In the genomic region with DNA sequence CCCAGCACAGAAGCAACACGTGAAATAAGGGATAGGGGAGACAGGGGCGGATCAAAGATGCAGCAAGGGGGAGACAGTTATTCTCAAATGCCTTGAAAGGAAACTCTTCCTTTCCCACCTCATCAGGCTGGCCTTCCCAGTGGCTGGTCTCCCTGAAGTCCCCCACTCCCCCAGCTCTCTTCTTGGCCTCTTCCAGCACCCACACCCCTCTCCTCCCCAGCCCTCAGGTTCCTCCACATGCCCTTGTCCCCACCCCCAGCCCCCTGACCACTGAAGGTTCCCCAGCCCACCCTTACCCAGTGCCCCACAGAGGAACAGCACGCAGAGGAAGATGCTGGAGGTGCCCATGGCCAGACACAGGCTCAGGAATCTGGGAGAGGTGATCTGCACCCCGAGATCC, we compare ENCODE assay signal across 31 cellular contexts. TPM values are rescaled to one million over a fixed set of nuclear protein-coding genes. Genes with fewer than 3 reads are reported as not detected.
DNase-seq lines count a peak whose midpoint lies in the region; ATAC-seq, FAIRE-seq and TF ChIP-seq lines count a peak whose summit lies in the region.
"Had no signal": no experiment of that assay in that cellular context is flagged by ENCODE, and none has a peak within 500 bp of the region (broad histone marks: within the 10 kb centered on the region; RNA-seq: fewer than 3 reads in every experiment).

No MANE protein-coding gene starts in this region.

- CTCF ChIA-PET in K562 (lab: Yijun Ruan, JAX; ENCODE audit: low intra/inter-chr PET ratio): no interaction called here

- TF ChIP-seq CTCF in H9 (conservative IDR thresholded peaks at IDR 0.05): no peak
- TF ChIP-seq CTCF in K562 (IDR thresholded peaks at IDR 0.05 in 2 of 3, conservative IDR thresholded peaks at IDR 0.05 in 1 of 3; ENCODE audit: insufficient read depth in 2 of 3, low read depth in 1 of 3, low read length in 3 of 3): no peak
- TF ChIP-seq CTCF in mesothelial cell of epicardium (IDR thresholded peaks at IDR 0.05; ENCODE audit: unreplicated experiment): no peak
- TF ChIP-seq CTCF in suprapubic skin (IDR thresholded peaks at IDR 0.05): no peak

- DNase-seq in H9 (no peak), K562 (ENCODE audit: extremely low read depth in 1 of 4, low spot score in 3 of 4) (no peak), mesothelial cell of epicardium (ENCODE audit: low spot score in 2 of 2, unreplicated experiment in 2 of 2) (no peak), suprapubic skin (ENCODE audit: low spot score in 2 of 2) (no peak), AML-193 (lab: John Stamatoyannopoulos, UW) (no peak), NCI-H1417 treated with DMSO at 0.1 percent for 48 hours (lab: John Stamatoyannopoulos, UW) (no peak), SIG-M5 treated with dmso at 0.1 percent for 504 hours (lab: John Stamatoyannopoulos, UW; ENCODE audit: unreplicated experiment) (no peak)
- DNase-seq: ACHN; activated CD4-positive, alpha-beta T cell treated with anti-CD3 and anti-CD28 coated beads for 4 hours; activated T-cell treated with anti-CD3 and anti-CD28 coated beads, Interleukin-2, amount 50 U/mL, for 4 hours; adrenal gland; brain microvascular endothelial cell; C1 segment of cervical spinal cord; DND-41; effector memory CD4-positive, alpha-beta T cell; foreskin melanocyte; GOT3; hippocampal formation; left lung; MG63; midbrain; NCI-H1436; Peyer's patch; SIG-M5 had no signal

- POLR2A ChIA-PET in K562 (lab: Yijun Ruan, JAX): interaction anchor here (0.5 to 12.4 kb wide), 5 partner anchors 10 to 47 kb away, joined by 3 to 223 read pairs (median 6); a partner anchor contains a TSS

- BruUV-seq in K562 (replicated peaks; lab: Mats Ljungman, UMichigan): no TSS peak

- H3K9me3 ChIP-seq in H9 (ENCODE audit: control insufficient read depth, low read depth, low read length) (no peaks in the 10 kb centered on the region), K562 (replicated peaks; ENCODE audit: control insufficient read depth, insufficient read depth, low read depth, low read length) (no peaks in the 10 kb centered on the region), suprapubic skin (no peaks in the 10 kb centered on the region)
- H3K9me3 ChIP-seq: adrenal gland, left lung, MG63, Peyer's patch, prostate gland had no signal

- H4K20me1 ChIP-seq in H9 (ENCODE audit: control insufficient read depth, insufficient read depth, insufficient read length) (no peaks in the 10 kb centered on the region), K562 (replicated peaks; ENCODE audit: control insufficient read depth, insufficient read depth, low read length) (no peaks in the 10 kb centered on the region)

- H3K4me3 ChIP-seq in K562: no peak overlapping the region
- no peak overlapping the region for H3K4me3 ChIP-seq in suprapubic skin
- H3K4me3 ChIP-seq: adrenal gland, left lung, MG63, Peyer's patch, prostate gland had no signal

- H3K27me3 ChIP-seq in H9 (ENCODE audit: insufficient read depth, low read length) (no peaks in the 10 kb centered on the region), K562 (ENCODE audit: control insufficient read depth in 2 of 2, insufficient read depth in 2 of 2, low read length in 2 of 2) (no peaks in the 10 kb centered on the region), suprapubic skin (no peaks in the 10 kb centered on the region)
- H3K27me3 ChIP-seq: adrenal gland, brain microvascular endothelial cell, left lung, MG63, Peyer's patch had no signal

- no peaks in the 10 kb centered on the region for H3K23me2 ChIP-seq in H9 (ENCODE audit: insufficient read length, low read depth, low read length, poor library complexity, severe bottlenecking)

- in situ Hi-C loops in K562 (cut with MboI): no loop called here

- H4K8ac ChIP-seq in H9 (replicated peaks; ENCODE audit: insufficient read length, low read depth, low read length): no peak overlapping the region

- peaks cover 44 to 55% of the 10 kb centered on the region in 2 experiments for H3K4me1 Mint-ChIP-seq in H9
- peaks cover 40% of the 10 kb centered on the region for H3K4me1 Mint-ChIP-seq in mesothelial cell of epicardium

- H3K27ac ChIP-seq in H9 (ENCODE audit: insufficient read length, low read depth, low read length): no peak overlapping the region
- H3K27ac ChIP-seq in K562 (ENCODE audit: extremely low read depth, low read depth, low read length): no peak overlapping the region
- peak overlapping the region; percentile 45 for H3K27ac ChIP-seq in suprapubic skin
- H3K27ac ChIP-seq: adrenal gland, brain microvascular endothelial cell, HL-60, left lung, prostate gland had no signal

- H3K27me3 Mint-ChIP-seq in H9 (ENCODE audit: low read depth) (peaks cover 8% of the 10 kb centered on the region), mesothelial cell of epicardium (ENCODE audit: low read depth) (no peaks in the 10 kb centered on the region)

- FAIRE-seq in K562 (lab: Jason Lieb, UNC): no peak

- H3K9ac ChIP-seq in H9 (ENCODE audit: extremely low read depth, insufficient read length, low read length) (no peak overlapping the region), K562 (ENCODE audit: insufficient read depth in 1 of 2, low read depth in 2 of 2, low read length in 2 of 2) (peak overlapping the region in 1 of 2 experiments; percentile 81; a peak in 1 of 4 replicates)

- H3K4me3 Mint-ChIP-seq in H9 (no peak overlapping the region; a peak in 1 of 5 replicates), mesothelial cell of epicardium (no peak overlapping the region)
- H3K4me3 Mint-ChIP-seq: activated T-cell treated with anti-CD3 and anti-CD28 coated beads, Interleukin-2, amount 50 U/mL, for 4 hours; natural killer cell treated with Interleukin-12 subunit alpha and Interleukin-12 subunit beta and Interleukin-15 and Interleukin-18, amount 100 ng/mL, for 72 hours had no signal

- H3T11ph ChIP-seq in H9 (ENCODE audit: low read length): no peak overlapping the region

- no peak overlapping the region for H3K23ac ChIP-seq in H9 (ENCODE audit: insufficient read length, low read depth, low read length)

- no peak for TF ChIP-seq POLR2A in K562 (conservative IDR thresholded peaks at IDR 0.05)
- no peak for TF ChIP-seq POLR2A in suprapubic skin (IDR thresholded peaks at IDR 0.05)

- no peak for TF ChIP-seq RAD21 in K562 (CRISPR knock-in tag; conservative IDR thresholded peaks at IDR 0.05 in 1 of 2, IDR thresholded peaks at IDR 0.05 in 1 of 2)

- no peak overlapping the region for H2BK5ac ChIP-seq in H9 (ENCODE audit: insufficient read length, low read length)

- H3K79me1 ChIP-seq in H9 (ENCODE audit: insufficient read depth, low read depth, low read length, poor library complexity, severe bottlenecking): no peaks in the 10 kb centered on the region

- no peak overlapping the region for H3K4ac ChIP-seq in H9 (ENCODE audit: low read depth, low read length)

- H2BK20ac ChIP-seq in H9 (ENCODE audit: low read depth, low read length, poor library complexity, severe bottlenecking): no peak overlapping the region

- no peak overlapping the region for H2BK15ac ChIP-seq in H9 (ENCODE audit: low read depth, low read length)

- H4K5ac ChIP-seq in H9 (ENCODE audit: insufficient read length, low read depth, low read length): no peak overlapping the region

- H3K9me1 ChIP-seq in K562 (ENCODE audit: control insufficient read depth, insufficient read depth, low read length): no peaks in the 10 kb centered on the region

- TF ChIP-seq EP300 in K562 (IDR thresholded peaks at IDR 0.05; ENCODE audit: low read length): no peak
- no peak for TF ChIP-seq EP300 in suprapubic skin (IDR thresholded peaks at IDR 0.05)

- H3K36me3 Mint-ChIP-seq in H9 (ENCODE audit: insufficient read depth in 1 of 3, low read depth in 3 of 3) (no peaks in the 10 kb centered on the region), mesothelial cell of epicardium (no peaks in the 10 kb centered on the region)
- H3K36me3 Mint-ChIP-seq: natural killer cell treated with Interleukin-12 subunit alpha and Interleukin-12 subunit beta and Interleukin-15 and Interleukin-18, amount 100 ng/mL, for 72 hours had no signal

- H2AK5ac ChIP-seq in H9 (ENCODE audit: insufficient read length, low read length): no peak overlapping the region

- H3K4me1 ChIP-seq in H9 (ENCODE audit: insufficient read depth, low read length) (peaks cover 5% of the 10 kb centered on the region; the same call in 1 of the 2 replicates), K562 (replicated peaks in 1 of 2; ENCODE audit: control insufficient read depth in 2 of 2, insufficient read depth in 2 of 2, low read length in 2 of 2) (peaks cover 31 to 46% of the 10 kb centered on the region in 2 experiments), suprapubic skin (peaks cover 70% of the 10 kb centered on the region)
- H3K4me1 ChIP-seq: adrenal gland had no signal

- ATAC-seq in K562: no peak
- ATAC-seq: activated T-cell treated with anti-CD3 and anti-CD28 coated beads, Interleukin-2, amount 50 U/mL, for 4 hours; left lung; natural killer cell treated with Interleukin-12 subunit alpha and Interleukin-12 subunit beta and Interleukin-15 and Interleukin-18, amount 100 ng/mL, for 72 hours had no signal

- H3K79me2 ChIP-seq in H9 (ENCODE audit: insufficient read depth, low read length) (no peaks in the 10 kb centered on the region), K562 (ENCODE audit: control insufficient read depth, insufficient read depth, low read length) (no peaks in the 10 kb centered on the region)

- H2BK12ac ChIP-seq in H9 (ENCODE audit: insufficient read length, low read depth, low read length): peak overlapping the region; percentile 15

- WGBS in H9 (ENCODE audit: extremely low coverage, insufficient read length, low lambda C conversion rate): no CpG with 5 or more reads among the region's 4 CpGs
- 42% methylated on average over 4 of the region's 4 CpGs for WGBS in K562 (ENCODE audit: insufficient coverage, low coverage, missing lambda C conversion rate)
- WGBS in suprapubic skin: 51% methylated on average over 4 of the region's 4 CpGs

- H3K27ac Mint-ChIP-seq in H9 (peak overlapping the region in 1 of 3 experiments; percentile 31; a peak in 1 of 7 replicates), mesothelial cell of epicardium (peak overlapping the region; percentile 99)

- H3K18ac ChIP-seq in H9 (ENCODE audit: insufficient read length, low read depth, low read length): no peak overlapping the region

- intact Hi-C loops in K562 (cut with micrococcal nuclease): no loop called here

- H3K4me2 ChIP-seq in H9 (ENCODE audit: insufficient read depth, insufficient read length, low read length): no peak overlapping the region
- no peak overlapping the region for H3K4me2 ChIP-seq in K562 (ENCODE audit: insufficient read depth, low read length)

- no peaks in the 10 kb centered on the region for H3K9me3 Mint-ChIP-seq in H9
- H3K9me3 Mint-ChIP-seq in mesothelial cell of epicardium: no peaks in the 10 kb centered on the region
- H3K9me3 Mint-ChIP-seq: activated T-cell treated with anti-CD3 and anti-CD28 coated beads, Interleukin-2, amount 50 U/mL, for 4 hours; natural killer cell treated with Interleukin-12 subunit alpha and Interleukin-12 subunit beta and Interleukin-15 and Interleukin-18, amount 100 ng/mL, for 72 hours had no signal

- H2BK120ac ChIP-seq in H9 (ENCODE audit: low read depth, low read length, poor library complexity, severe bottlenecking): no peak overlapping the region

- H3K36me3 ChIP-seq in K562 (ENCODE audit: control insufficient read depth, insufficient read depth, low read length) (no peaks in the 10 kb centered on the region), suprapubic skin (no peaks in the 10 kb centered on the region)
- H3K36me3 ChIP-seq: adrenal gland, brain microvascular endothelial cell, left lung, MG63, Peyer's patch, prostate gland had no signal

- H4K91ac ChIP-seq in H9 (ENCODE audit: insufficient read length, low read depth, low read length): no peak overlapping the region

- H2AFZ ChIP-seq in H9 (ENCODE audit: low read length): no peak overlapping the region
- H2AFZ ChIP-seq in K562 (ENCODE audit: low read depth, low read length): peak overlapping the region; percentile 49

- no peak overlapping the region for H3K56ac ChIP-seq in H9 (ENCODE audit: insufficient read length, low read depth, low read length)

- H3K14ac ChIP-seq in H9 (ENCODE audit: insufficient read depth, low read length): 0 out of 2 replicates have a peak overlapping the region, but pooled peaks have one; percentile 64

RNA-seq across cellular contexts. Expression of a gene that starts 1.7 kb away (rescaled TPM):
- total RNA-seq in H9 (2021) (not detected in 2 replicates), K562 (2014; rRNA removed) (not detected in 2 replicates), K562 (2014; rRNA removed; fragmentation: Illumina TruSeq; extraction: Trizol) (not detected in 2 replicates), K562 (2015; rRNA removed; fragmentation: Illumina TruSeq; extraction: Trizol) (not detected in 2 replicates), K562 (2021) (not detected in 2 replicates), mesothelial cell of epicardium (0.67 to 1.8 TPM (median 0.82 TPM) in 3 replicates), suprapubic skin (10 to 100 TPM in 1 of 4 donors, 1 to 10 TPM in 1, not detected in 2; 5.5 to 30.8 TPM)
- total RNA-seq in K562 (2011; cell fraction: chromatin; rRNA removed; ENCODE audit: low replicate concordance): not detected in 2 replicates
- total RNA-seq in K562 (2011; cell fraction: nucleolus; rRNA removed): not detected in 2 replicates
- total RNA-seq in K562 (2011; cell fraction: nucleoplasm; rRNA removed): not detected in 2 replicates
- polyA plus RNA-seq in K562 (2011; rRNA removed) (0.38 TPM in 1 of 2 replicates, not detected in the other), K562 (2014; fragmentation: Illumina TruSeq; extraction: Trizol) (not detected in 2 replicates), K562 (2014; fragmentation: Nextera tagmentation; extraction: Ambion mirVana) (under 1 TPM in 1 of 2 experiments, not detected in 1; 0.30 TPM), K562 (2014; rRNA removed) (not detected in 2 replicates)
- polyA plus RNA-seq in K562 (2011; cell fraction: cytosol; rRNA removed): 0.69 TPM in 1 of 2 replicates, not detected in the other
- not detected in 2 replicates for polyA plus RNA-seq in K562 (2011; cell fraction: nucleus; rRNA removed)
- polyA plus RNA-seq in K562 (2012): 0.21 and 0.58 TPM in 2 replicates
- polyA minus RNA-seq in K562 (2011; rRNA and poly(A)+ RNA removed): not detected in 2 replicates
- polyA minus RNA-seq in K562 (2011; cell fraction: cytosol; rRNA and poly(A)+ RNA removed): not detected in 2 replicates
- polyA minus RNA-seq in K562 (2011; cell fraction: nucleus; rRNA and poly(A)+ RNA removed): not detected in 2 replicates
- total RNA-seq: activated T-cell treated with anti-CD3 and anti-CD28 coated beads, Interleukin-2, amount 50 U/mL, for 4 hours; adrenal gland; left lung; natural killer cell treated with Interleukin-12 subunit alpha and Interleukin-12 subunit beta and Interleukin-15 and Interleukin-18, amount 100 ng/mL, for 72 hours; NCI-H460; Peyer's patch; prostate gland; T-helper 1 cell treated with Interleukin-12 subunit alpha and Interleukin-12 subunit beta and Interleukin-4 antibody, amounts not matched to agents 30 ng/mL and 1 ng/mL, for 36 hours had no signal
- polyA plus RNA-seq: adrenal gland had no signal

RNA-seq across cellular contexts. Expression of a gene that starts 6.8 kb away (rescaled TPM):
- total RNA-seq in H9 (2021) (not detected in 2 replicates), K562 (2014; rRNA removed) (0.50 TPM in 1 of 2 replicates, not detected in the other), K562 (2014; rRNA removed; fragmentation: Illumina TruSeq; extraction: Trizol) (0.35 TPM in 1 of 2 replicates, not detected in the other), K562 (2015; rRNA removed; fragmentation: Illumina TruSeq; extraction: Trizol) (0.14 TPM in 1 of 2 replicates, not detected in the other), K562 (2021) (0.18 TPM in 1 of 2 replicates, not detected in the other), mesothelial cell of epicardium (not detected in 3 replicates), suprapubic skin (not detected)
- 0.35 TPM in 1 of 2 replicates, not detected in the other for total RNA-seq in K562 (2011; cell fraction: chromatin; rRNA removed; ENCODE audit: low replicate concordance)
- total RNA-seq in K562 (2011; cell fraction: nucleolus; rRNA removed): 1.4 TPM in 1 of 2 replicates, not detected in the other
- total RNA-seq in K562 (2011; cell fraction: nucleoplasm; rRNA removed): 0.99 and 1.2 TPM in 2 replicates
- polyA plus RNA-seq in K562 (2011; rRNA removed) (0.20 TPM in 1 of 2 replicates, not detected in the other), K562 (2014; fragmentation: Illumina TruSeq; extraction: Trizol) (0.33 and 0.39 TPM in 2 replicates), K562 (2014; fragmentation: Nextera tagmentation; extraction: Ambion mirVana) (under 1 TPM; 0.28 to 0.49 TPM), K562 (2014; rRNA removed) (1.1 TPM in 1 of 2 replicates, not detected in the other)
- 0.58 TPM in 1 of 2 replicates, not detected in the other for polyA plus RNA-seq in K562 (2011; cell fraction: cytosol; rRNA removed)
- 0.23 TPM in 1 of 2 replicates, not detected in the other for polyA plus RNA-seq in K562 (2011; cell fraction: nucleus; rRNA removed)
- polyA plus RNA-seq in K562 (2012): 0.30 TPM in 1 of 2 replicates, not detected in the other
- 0.36 TPM in 1 of 2 replicates, not detected in the other for polyA minus RNA-seq in K562 (2011; rRNA and poly(A)+ RNA removed)
- polyA minus RNA-seq in K562 (2011; cell fraction: cytosol; rRNA and poly(A)+ RNA removed): not detected in 2 replicates
- 0.67 TPM in 1 of 2 replicates, not detected in the other for polyA minus RNA-seq in K562 (2011; cell fraction: nucleus; rRNA and poly(A)+ RNA removed)
- total RNA-seq: activated T-cell treated with anti-CD3 and anti-CD28 coated beads, Interleukin-2, amount 50 U/mL, for 4 hours; adrenal gland; natural killer cell treated with Interleukin-12 subunit alpha and Interleukin-12 subunit beta and Interleukin-15 and Interleukin-18, amount 100 ng/mL, for 72 hours; NCI-H460; Peyer's patch; T-helper 1 cell treated with Interleukin-12 subunit alpha and Interleukin-12 subunit beta and Interleukin-4 antibody, amounts not matched to agents 30 ng/mL and 1 ng/mL, for 36 hours; urinary bladder had no signal
- polyA plus RNA-seq: adrenal gland, esophagus, urinary bladder had no signal

RNA-seq across cellular contexts. Expression of a gene that starts 8.1 kb away (rescaled TPM):
- 0.24 TPM in 1 of 2 replicates, not detected in the other for total RNA-seq in H9 (2021)
- 2.3 and 4.9 TPM in 2 replicates for total RNA-seq in K562 (2011; cell fraction: chromatin; rRNA removed; ENCODE audit: low replicate concordance)
- 1.8 and 2.0 TPM in 2 replicates for total RNA-seq in K562 (2011; cell fraction: nucleolus; rRNA removed)
- total RNA-seq in K562 (2011; cell fraction: nucleoplasm; rRNA removed): 3.0 and 6.3 TPM in 2 replicates
- total RNA-seq in K562 (2014; rRNA removed): not detected in 2 replicates
- total RNA-seq in K562 (2014; rRNA removed; fragmentation: Illumina TruSeq; extraction: Trizol): not detected in 2 replicates
- not detected in 2 replicates for total RNA-seq in K562 (2015; rRNA removed; fragmentation: Illumina TruSeq; extraction: Trizol)
- 0.20 TPM in 1 of 2 replicates, not detected in the other for total RNA-seq in K562 (2021)
- polyA plus RNA-seq in K562 (2011; rRNA removed): 0.20 and 0.35 TPM in 2 replicates
- 0.32 and 0.40 TPM in 2 replicates for polyA plus RNA-seq in K562 (2011; cell fraction: cytosol; rRNA removed)
- 2.0 and 2.1 TPM in 2 replicates for polyA plus RNA-seq in K562 (2011; cell fraction: nucleus; rRNA removed)
- polyA plus RNA-seq in K562 (2012): 0.14 and 0.48 TPM in 2 replicates
- 0.33 TPM in 1 of 2 replicates, not detected in the other for polyA plus RNA-seq in K562 (2014; fragmentation: Illumina TruSeq; extraction: Trizol)
- under 1 TPM in 1 of 2 experiments, not detected in 1; 0.06 TPM for polyA plus RNA-seq in K562 (2014; fragmentation: Nextera tagmentation; extraction: Ambion mirVana)
- polyA plus RNA-seq in K562 (2014; rRNA removed): 0.09 TPM in 1 of 2 replicates, not detected in the other
- not detected in 2 replicates for polyA minus RNA-seq in K562 (2011; rRNA and poly(A)+ RNA removed)
- polyA minus RNA-seq in K562 (2011; cell fraction: cytosol; rRNA and poly(A)+ RNA removed): not detected in 2 replicates
- polyA minus RNA-seq in K562 (2011; cell fraction: nucleus; rRNA and poly(A)+ RNA removed): 0.54 and 0.56 TPM in 2 replicates
- total RNA-seq in mesothelial cell of epicardium: 0.89 to 1.4 TPM (median 1.3 TPM) in 3 replicates
- 100 to 1,000 TPM in 3 of 4 donors, 10 to 100 TPM in 1; 80.0 to 376 (median 338) TPM for total RNA-seq in suprapubic skin
- total RNA-seq: activated T-cell treated with anti-CD3 and anti-CD28 coated beads, Interleukin-2, amount 50 U/mL, for 4 hours; adrenal gland; left lung; natural killer cell treated with Interleukin-12 subunit alpha and Interleukin-12 subunit beta and Interleukin-15 and Interleukin-18, amount 100 ng/mL, for 72 hours; NCI-H460; Peyer's patch; prostate gland; T-helper 1 cell treated with Interleukin-12 subunit alpha and Interleukin-12 subunit beta and Interleukin-4 antibody, amounts not matched to agents 30 ng/mL and 1 ng/mL, for 36 hours; urinary bladder had no signal
- polyA plus RNA-seq: adrenal gland, urinary bladder had no signal

RNA-seq across cellular contexts. Expression of a gene that starts 9.7 kb away (rescaled TPM):
- total RNA-seq in H9 (2021): not detected in 2 replicates
- 0.23 and 0.79 TPM in 2 replicates for total RNA-seq in K562 (2011; cell fraction: chromatin; rRNA removed; ENCODE audit: low replicate concordance)
- 0.79 and 0.83 TPM in 2 replicates for total RNA-seq in K562 (2011; cell fraction: nucleolus; rRNA removed)
- 0.73 and 1.4 TPM in 2 replicates for total RNA-seq in K562 (2011; cell fraction: nucleoplasm; rRNA removed)
- 0.45 TPM in 1 of 2 replicates, not detected in the other for total RNA-seq in K562 (2014; rRNA removed)
- total RNA-seq in K562 (2014; rRNA removed; fragmentation: Illumina TruSeq; extraction: Trizol): 0.11 and 0.13 TPM in 2 replicates
- total RNA-seq in K562 (2015; rRNA removed; fragmentation: Illumina TruSeq; extraction: Trizol): 0.14 TPM in 1 of 2 replicates, not detected in the other
- total RNA-seq in K562 (2021): 0.47 and 0.75 TPM in 2 replicates
- 0.24 and 0.30 TPM in 2 replicates for polyA plus RNA-seq in K562 (2011; rRNA removed)
- 0.36 and 0.44 TPM in 2 replicates for polyA plus RNA-seq in K562 (2011; cell fraction: cytosol; rRNA removed)
- 0.80 and 2.1 TPM in 2 replicates for polyA plus RNA-seq in K562 (2011; cell fraction: nucleus; rRNA removed)
- polyA plus RNA-seq in K562 (2012): 0.73 and 1.2 TPM in 2 replicates
- 0.75 and 0.77 TPM in 2 replicates for polyA plus RNA-seq in K562 (2014; fragmentation: Illumina TruSeq; extraction: Trizol)
- polyA plus RNA-seq in K562 (2014; fragmentation: Nextera tagmentation; extraction: Ambion mirVana): under 1 TPM; 0.15 to 0.32 TPM
- polyA plus RNA-seq in K562 (2014; rRNA removed): 0.27 and 1.2 TPM in 2 replicates
- 0.18 TPM in 1 of 2 replicates, not detected in the other for polyA minus RNA-seq in K562 (2011; rRNA and poly(A)+ RNA removed)
- 0.48 TPM in 1 of 2 replicates, not detected in the other for polyA minus RNA-seq in K562 (2011; cell fraction: cytosol; rRNA and poly(A)+ RNA removed)
- polyA minus RNA-seq in K562 (2011; cell fraction: nucleus; rRNA and poly(A)+ RNA removed): 0.33 and 0.40 TPM in 2 replicates
- total RNA-seq in mesothelial cell of epicardium: 0.16 to 0.33 TPM (median 0.25 TPM) in 3 replicates
- 1 to 10 TPM; 1.6 to 4.6 (median 4.5) TPM for total RNA-seq in suprapubic skin
- total RNA-seq: NCI-H460; Peyer's patch; T-helper 1 cell treated with Interleukin-12 subunit alpha and Interleukin-12 subunit beta and Interleukin-4 antibody, amounts not matched to agents 30 ng/mL and 1 ng/mL, for 36 hours had no signal

RNA-seq across cellular contexts. Expression of a gene that starts 10.3 kb away (rescaled TPM):
- total RNA-seq in H9 (2021) (32.9 and 34.4 TPM in 2 replicates), K562 (2014; rRNA removed) (104 and 131 TPM in 2 replicates), K562 (2014; rRNA removed; fragmentation: Illumina TruSeq; extraction: Trizol) (61.6 and 75.6 TPM in 2 replicates), K562 (2015; rRNA removed; fragmentation: Illumina TruSeq; extraction: Trizol) (81.6 and 82.8 TPM in 2 replicates), K562 (2021) (104 and 106 TPM in 2 replicates), mesothelial cell of epicardium (54.1 to 55.4 TPM (median 54.6 TPM) in 3 replicates), suprapubic skin (10 to 100 TPM; 49.4 to 68.2 (median 57.3) TPM)
- 196 and 413 TPM in 2 replicates for total RNA-seq in K562 (2011; cell fraction: chromatin; rRNA removed; ENCODE audit: low replicate concordance)
- 372 and 379 TPM in 2 replicates for total RNA-seq in K562 (2011; cell fraction: nucleolus; rRNA removed)
- total RNA-seq in K562 (2011; cell fraction: nucleoplasm; rRNA removed): 265 and 280 TPM in 2 replicates
- polyA plus RNA-seq in K562 (2011; rRNA removed) (113 and 137 TPM in 2 replicates), K562 (2014; fragmentation: Illumina TruSeq; extraction: Trizol) (70.0 and 79.3 TPM in 2 replicates), K562 (2014; fragmentation: Nextera tagmentation; extraction: Ambion mirVana) (10 to 100 TPM; 25.8 to 49.7 TPM), K562 (2014; rRNA removed) (120 and 122 TPM in 2 replicates)
- polyA plus RNA-seq in K562 (2011; cell fraction: cytosol; rRNA removed): 147 and 156 TPM in 2 replicates
- 475 and 536 TPM in 2 replicates for polyA plus RNA-seq in K562 (2011; cell fraction: nucleus; rRNA removed)
- 97.9 and 126 TPM in 2 replicates for polyA plus RNA-seq in K562 (2012)
- 89.1 and 118 TPM in 2 replicates for polyA minus RNA-seq in K562 (2011; rRNA and poly(A)+ RNA removed)
- 55.6 and 55.8 TPM in 2 replicates for polyA minus RNA-seq in K562 (2011; cell fraction: cytosol; rRNA and poly(A)+ RNA removed)
- polyA minus RNA-seq in K562 (2011; cell fraction: nucleus; rRNA and poly(A)+ RNA removed): 117 and 139 TPM in 2 replicates

Comparison
In these comparisons a context has a peak if more than half of its experiments do, and no peak if none do; other contexts are left out.
1. RNA of a gene that starts 8.1 kb away (total RNA-seq): 80.0 to 376 TPM in suprapubic skin; 0.89 to 1.4 TPM in mesothelial cell of epicardium, 0.24 TPM in H9 and 0.20 to 6.3 TPM in K562; every median in the first group is over 10 times any median in the second.